2 cellular contexts compared by ENCODE assay signal in the genomic region with DNA sequence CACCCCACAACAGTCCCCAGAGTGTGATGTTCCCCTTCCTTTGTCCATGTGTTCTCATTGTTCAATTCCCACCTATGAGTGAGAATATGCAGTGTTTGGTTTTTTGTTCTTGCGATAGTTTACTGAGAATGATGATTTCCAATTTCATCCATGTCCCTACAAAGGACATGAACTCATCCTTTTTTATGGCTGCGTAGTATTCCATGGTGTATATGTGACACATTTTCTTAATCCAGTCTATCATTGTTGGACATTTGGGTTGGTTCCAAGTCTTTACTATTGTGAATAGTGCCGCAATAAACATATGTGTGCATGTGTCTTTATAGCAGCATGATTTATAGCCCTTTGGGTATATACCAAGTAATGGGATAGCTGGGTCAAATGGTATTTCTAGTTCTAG.
TF ChIP-seq lines count a peak whose summit lies in the region.

No MANE protein-coding gene starts in this region.

TF ChIP-seq in HEK293, 187 proteins besides CTCF, POLR2A, EP300 and RAD21:
- TF ChIP-seq, protein P1, sequence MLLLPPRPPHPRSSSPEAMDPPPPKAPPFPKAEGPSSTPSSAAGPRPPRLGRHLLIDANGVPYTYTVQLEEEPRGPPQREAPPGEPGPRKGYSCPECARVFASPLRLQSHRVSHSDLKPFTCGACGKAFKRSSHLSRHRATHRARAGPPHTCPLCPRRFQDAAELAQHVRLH (tag by site-specific recombination; IDR thresholded peaks at IDR 0.05), result peak; percentile 63; the same call in 1 of the 2 replicates
- TF ChIP-seq ZNF146 (tag by site-specific recombination; IDR thresholded peaks at IDR 0.05) (peak; percentile 100), ZNF280D (tag by site-specific recombination; IDR thresholded peaks at IDR 0.05) (peak; percentile 72; the same call in 1 of the 2 replicates)

TF ChIP-seq in K562, 482 proteins besides CTCF, POLR2A, EP300 and RAD21:
- TF ChIP-seq BCOR (IDR thresholded peaks at IDR 0.05) (peak; percentile 52; the same call in 1 of the 2 replicates), ZNF146 (CRISPR knock-in tag; IDR thresholded peaks at IDR 0.05; ENCODE audit: unreplicated experiment) (peak; percentile 25), SUPT5H (IDR thresholded peaks at IDR 0.05) (0 out of 2 replicates have a peak, but pooled peaks have one; percentile 22), NFIC (IDR thresholded peaks at IDR 0.05) (0 out of 2 replicates have a peak, but pooled peaks have one; percentile 16)
TF ChIP-seq in K562: peak in this region for 4; not testable (repeated sequence) for 478.
